In genomic region chr22:31489632-31490495, GRCh38 we compare ENCODE assay signal across 8 cellular contexts. TPM values are rescaled to one million over a fixed set of nuclear protein-coding genes. Genes with fewer than 3 reads are reported as not detected.
DNase-seq lines count a peak whose midpoint lies in the region; ATAC-seq, FAIRE-seq and TF ChIP-seq lines count a peak whose summit lies in the region.

Gene EIF4ENIF1, minus strand, starts transcription at chr22:31489842. Its CDS starts 1,124 bp downstream, at chr22:31488718.

- intact Hi-C loops in body of pancreas (cut with DNase I) (no loop called here), gastrocnemius medialis (cut with DNase I; ENCODE audit: low total_unique reads) (loop anchor here (2.0 to 5.0 kb wide), 4 partner anchors 91 to 262 kb away; partner anchors contain the start of genes DEPDC5, DRG1, PATZ1 and PRR14L)

- WGBS in body of pancreas, 2 donors, result 0 to 1% methylated on average over 14 to 45 of the region's 100 CpGs

- H3K9me3 ChIP-seq in body of pancreas (no peaks in the 10 kb centered on the region), gastrocnemius medialis (no peaks in the 10 kb centered on the region)

- FAIRE-seq in GM12891 (lab: Jason Lieb, UNC), result no peak

- peak; percentile 88 for DNase-seq in GM12891 (ENCODE audit: insufficient read length, low spot score)
- DNase-seq in NCI-H2081 (lab: John Stamatoyannopoulos, UW), result peak; percentile 81 to 83
- peak; percentile 88 for DNase-seq in UCSD-AML1 (lab: John Stamatoyannopoulos, UW; ENCODE audit: unreplicated experiment)
- peak; percentile 85 to 90 (median 89) for DNase-seq in body of pancreas
- DNase-seq in gastrocnemius medialis, result peak; percentile 81 to 84
- no peak for DNase-seq in OCI-M2 (lab: John Stamatoyannopoulos, UW; ENCODE audit: unreplicated experiment)

- H3K4me1 ChIP-seq in body of pancreas, result peaks cover 21% of the 10 kb centered on the region
- peaks cover 22 to 31% of the 10 kb centered on the region in 2 donors for H3K4me1 ChIP-seq in gastrocnemius medialis

- H3K36me3 ChIP-seq in body of pancreas (replicated peaks in 1 of 2; ENCODE audit: insufficient read depth in 1 of 2, low read depth in 2 of 2), result no peaks in the 10 kb centered on the region
- peaks cover 0 to 30% of the 10 kb centered on the region in 2 donors for H3K36me3 ChIP-seq in gastrocnemius medialis

- ATAC-seq in HG02759 (IDR thresholded peaks at IDR 0.05; ENCODE audit: unreplicated experiment), result peak; percentile 57
- ATAC-seq in body of pancreas, result peak; percentile 97
- ATAC-seq in gastrocnemius medialis, result peak; percentile 84 to 91

- H3K27me3 ChIP-seq in body of pancreas (no peaks in the 10 kb centered on the region), gastrocnemius medialis (no peaks in the 10 kb centered on the region)

- peak within 1 kb of the TSS; percentile 76 to 87 for H3K4me3 ChIP-seq in body of pancreas
- H3K4me3 ChIP-seq in iPS-11a (ENCODE audit: low read depth, low read length), result peak within 1 kb of the TSS; percentile 89
- peak within 1 kb of the TSS; percentile 61 to 83 (median 78) for H3K4me3 ChIP-seq in gastrocnemius medialis

- peak within 1 kb of the TSS; percentile 95 to 99 (median 98) for H3K27ac ChIP-seq in body of pancreas
- H3K27ac ChIP-seq in gastrocnemius medialis, result peak within 1 kb of the TSS; percentile 86 to 99 (median 94)

- TF ChIP-seq POLR2A in GM12891 (IDR thresholded peaks at IDR 0.05; ENCODE audit: low read depth, low read length), result no peak
- TF ChIP-seq POLR2A in body of pancreas (IDR thresholded peaks at IDR 0.05), result peak; percentile 61 to 75 (median 72)
- TF ChIP-seq POLR2A in gastrocnemius medialis (IDR thresholded peaks at IDR 0.05), result peak; percentile 71 to 75

- in situ Hi-C loops in gastrocnemius medialis (cut with MboI; ENCODE audit: low sequenced_read_pairs in 4 of 4), result no loop called here

- peak in 1 of 7 experiments; percentile 26 for TF ChIP-seq CTCF in body of pancreas (IDR thresholded peaks at IDR 0.05)
- peak in 2 of 5 experiments; percentile 16 to 25 for TF ChIP-seq CTCF in gastrocnemius medialis (IDR thresholded peaks at IDR 0.05 in 4 of 5, conservative IDR thresholded peaks at IDR 0.05 in 1 of 5)

TF ChIP-seq in GM12891, 5 proteins besides CTCF, POLR2A, EP300 and RAD21:
- TF ChIP-seq PAX5 (IDR thresholded peaks at IDR 0.05; ENCODE audit: insufficient read depth, low read length, severe bottlenecking) (no peak), POLR2AphosphoS5 (IDR thresholded peaks at IDR 0.05; ENCODE audit: low read depth, low read length) (no peak), SPI1 (IDR thresholded peaks at IDR 0.05; ENCODE audit: low read depth, low read length) (no peak), POU2F2 (IDR thresholded peaks at IDR 0.05; ENCODE audit: low read depth, low read length) (peak; percentile 47; the same call in 1 of the 2 replicates), TAF1 (IDR thresholded peaks at IDR 0.05; ENCODE audit: low read depth, low read length) (peak; percentile 24; the same call in 1 of the 2 replicates)

RNA-seq across cellular contexts. Expression of gene EIF4ENIF1, which starts in this region (rescaled TPM):
- polyA plus RNA-seq in GM12891 (2012; ENCODE audit: low read depth, missing spikeins), result 18.9 TPM
- total RNA-seq in body of pancreas (10 to 100 TPM in 1 of 2 donors, 1 to 10 TPM in 1; 7.5 to 10.9 TPM), gastrocnemius medialis (10 to 100 TPM; 10.1 to 19.6 (median 15.1) TPM)
